In the genomic region with DNA sequence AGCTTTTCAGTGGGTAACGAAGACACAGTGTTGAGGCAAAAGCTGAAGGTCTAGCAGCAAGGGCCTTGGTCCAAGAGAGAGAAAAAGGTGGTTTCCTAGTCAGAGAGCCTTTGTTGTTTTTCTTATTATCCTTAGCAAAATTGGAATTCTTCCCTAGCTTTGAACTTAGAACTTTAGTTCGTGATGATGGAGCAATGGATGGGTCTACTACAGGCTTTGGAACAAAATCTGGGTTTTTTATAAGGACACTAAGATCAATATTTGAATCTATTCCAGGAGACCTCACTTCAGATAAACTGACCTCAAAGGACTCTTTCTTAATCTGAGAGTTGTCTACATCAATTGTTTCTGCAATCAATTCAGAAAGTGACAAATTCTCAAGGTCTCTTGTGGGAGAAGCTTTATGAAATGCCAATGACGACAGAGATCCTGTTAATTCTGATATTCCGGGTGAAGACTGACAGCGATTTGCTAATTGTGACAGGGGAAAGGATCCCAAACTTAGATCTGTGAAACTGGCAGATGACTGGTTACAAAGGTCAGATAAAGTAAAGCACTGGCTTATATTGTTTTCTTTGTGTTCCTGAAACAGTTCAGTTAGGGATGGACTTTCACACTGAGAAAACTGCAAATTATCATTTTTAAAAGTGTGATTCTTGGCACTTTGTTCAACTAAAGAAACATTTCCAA, we compare ENCODE assay signal across 33 cellular contexts. TPM values are rescaled to one million over a fixed set of nuclear protein-coding genes. Genes with fewer than 3 reads are reported as not detected.
A peak's percentile ranks its signal among the peaks of the same experiment; 100 is the strongest.
DNase-seq lines count a peak whose midpoint lies in the region; ATAC-seq, FAIRE-seq and TF ChIP-seq lines count a peak whose summit lies in the region.
"Had no signal": no experiment of that assay in that cellular context is flagged by ENCODE, and none has a peak within 500 bp of the region (broad histone marks: within the 10 kb centered on the region; RNA-seq: fewer than 3 reads in every experiment).

No MANE protein-coding gene starts in this region.

- TF ChIP-seq CTCF in upper lobe of left lung (IDR thresholded peaks at IDR 0.05), result no peak

- H3K36me3 ChIP-seq in naive thymus-derived CD4-positive, alpha-beta T cell (ENCODE audit: control insufficient read depth in 2 of 3, insufficient read depth in 3 of 3, low read length in 3 of 3), result peaks cover 5 to 31% (median 7%) of the 10 kb centered on the region in 3 experiments
- H3K36me3 ChIP-seq in upper lobe of left lung, result peaks cover 0 to 64% (median 23%) of the 10 kb centered on the region in 4 donors
- H3K36me3 ChIP-seq: thoracic aorta had no signal

- H3K4me1 Mint-ChIP-seq in activated T-cell treated with anti-CD3 and anti-CD28 coated beads, Interleukin-2, amount 50 U/mL, for 72 hours (ENCODE audit: low read depth), result peaks cover 43% of the 10 kb centered on the region
- peaks cover 13 to 67% (median 55%) of the 10 kb centered on the region in 7 donors for H3K4me1 Mint-ChIP-seq in naive thymus-derived CD4-positive, alpha-beta T cell
- H3K4me1 Mint-ChIP-seq: nephron had no signal

- H3K36me3 Mint-ChIP-seq in activated T-cell treated with anti-CD3 and anti-CD28 coated beads, Interleukin-2, amount 50 U/mL, for 72 hours (ENCODE audit: insufficient read depth in 2 of 2), result peaks cover 11 to 32% of the 10 kb centered on the region in 2 donors
- peaks cover 7 to 42% (median 30%) of the 10 kb centered on the region in 5 donors for H3K36me3 Mint-ChIP-seq in naive thymus-derived CD4-positive, alpha-beta T cell

- 89 to 96% methylated on average over 5 of the region's 5 CpGs for WGBS in upper lobe of left lung, 2 donors

- no peaks in the 10 kb centered on the region for H3K27me3 ChIP-seq in naive thymus-derived CD4-positive, alpha-beta T cell (ENCODE audit: control insufficient read depth in 2 of 2, insufficient read depth in 2 of 2, low read length in 2 of 2)
- H3K27me3 ChIP-seq in upper lobe of left lung, result no peaks in the 10 kb centered on the region
- H3K27me3 ChIP-seq: esophagus muscularis mucosa, Peyer's patch, uterus had no signal

- H3K27me3 Mint-ChIP-seq in activated T-cell treated with anti-CD3 and anti-CD28 coated beads, Interleukin-2, amount 50 U/mL, for 72 hours (ENCODE audit: low read depth), result no peaks in the 10 kb centered on the region
- no peaks in the 10 kb centered on the region for H3K27me3 Mint-ChIP-seq in naive thymus-derived CD4-positive, alpha-beta T cell
- H3K27me3 Mint-ChIP-seq: activated naive CD8-positive, alpha-beta T cell treated with anti-CD3 and anti-CD28 coated beads, Interleukin-2, amount 10 ng/mL, durations not matched to agents 7 days and 5 days; activated T-helper 17 cell treated with anti-CD3 and anti-CD28 coated beads, Interleukin-2, amount 50 U/mL, for 72 hours; CD8-positive, alpha-beta memory T cell; central memory CD8-positive, alpha-beta T cell; dendritic cell treated with granulocyte-macrophage colony-stimulating factor and Interleukin-4, amounts not matched to agents 40 ng/mL and 50 ng/mL, for 4 days; stimulated activated naive B cell treated with anti-CD40 and anti-IgM and Interleukin-4, amounts not matched to agents 10 μg/mL and 1 μg/mL and 100 μg/mL, for 72 hours had no signal

- peak; percentile 56 for FAIRE-seq in GM12892 (lab: Jason Lieb, UNC)
- FAIRE-seq: A549 had no signal

- CTCF ChIA-PET in naive thymus-derived CD4-positive, alpha-beta T cell (lab: Charles Lee), result no interaction called here

- H3K9me3 Mint-ChIP-seq in activated T-cell treated with anti-CD3 and anti-CD28 coated beads, Interleukin-2, amount 50 U/mL, for 72 hours, result no peaks in the 10 kb centered on the region
- no peaks in the 10 kb centered on the region for H3K9me3 Mint-ChIP-seq in naive thymus-derived CD4-positive, alpha-beta T cell
- H3K9me3 Mint-ChIP-seq: activated naive CD8-positive, alpha-beta T cell treated with anti-CD3 and anti-CD28 coated beads, Interleukin-2, amount 10 ng/mL, durations not matched to agents 7 days and 5 days; activated T-helper 17 cell treated with anti-CD3 and anti-CD28 coated beads, Interleukin-2, amount 50 U/mL, for 72 hours; CD8-positive, alpha-beta memory T cell; central memory CD8-positive, alpha-beta T cell; dendritic cell treated with granulocyte-macrophage colony-stimulating factor and Interleukin-4, amounts not matched to agents 40 ng/mL and 50 ng/mL, for 4 days; nephron; stimulated activated naive B cell treated with anti-CD40 and anti-IgM and Interleukin-4, amounts not matched to agents 10 μg/mL and 1 μg/mL and 100 μg/mL, for 72 hours had no signal

- TF ChIP-seq EP300 in upper lobe of left lung (IDR thresholded peaks at IDR 0.05), result no peak

- H3K4me3 Mint-ChIP-seq in activated T-cell treated with anti-CD3 and anti-CD28 coated beads, Interleukin-2, amount 50 U/mL, for 72 hours, result no peak overlapping the region
- H3K4me3 Mint-ChIP-seq in naive thymus-derived CD4-positive, alpha-beta T cell, result no peak overlapping the region
- H3K4me3 Mint-ChIP-seq: activated naive CD8-positive, alpha-beta T cell treated with anti-CD3 and anti-CD28 coated beads, Interleukin-2, amount 10 ng/mL, durations not matched to agents 7 days and 5 days; activated T-helper 17 cell treated with anti-CD3 and anti-CD28 coated beads, Interleukin-2, amount 50 U/mL, for 72 hours; CD8-positive, alpha-beta memory T cell; central memory CD8-positive, alpha-beta T cell; dendritic cell treated with granulocyte-macrophage colony-stimulating factor and Interleukin-4, amounts not matched to agents 40 ng/mL and 50 ng/mL, for 4 days; nephron; stimulated activated naive B cell treated with anti-CD40 and anti-IgM and Interleukin-4, amounts not matched to agents 10 μg/mL and 1 μg/mL and 100 μg/mL, for 72 hours had no signal

- no peak overlapping the region for H3K4me3 ChIP-seq in naive thymus-derived CD4-positive, alpha-beta T cell (ENCODE audit: low read length)
- H3K4me3 ChIP-seq in upper lobe of left lung, result no peak overlapping the region
- H3K4me3 ChIP-seq: A549, esophagus muscularis mucosa, Peyer's patch, thoracic aorta, uterus had no signal

- intact Hi-C loops in naive thymus-derived CD4-positive, alpha-beta T cell (cut with micrococcal nuclease), result no loop called here

- TF ChIP-seq POLR2A in GM12892 (IDR thresholded peaks at IDR 0.05; ENCODE audit: low read depth, low read length) (no peak), upper lobe of left lung (IDR thresholded peaks at IDR 0.05) (no peak)

- H3K27ac Mint-ChIP-seq in activated T-cell treated with anti-CD3 and anti-CD28 coated beads, Interleukin-2, amount 50 U/mL, for 72 hours, result peak overlapping the region; percentile 67
- H3K27ac Mint-ChIP-seq in naive thymus-derived CD4-positive, alpha-beta T cell, result peak overlapping the region in 8 of 9 donors; percentile 6 to 90 (median 74)
- H3K27ac Mint-ChIP-seq: activated naive CD8-positive, alpha-beta T cell treated with anti-CD3 and anti-CD28 coated beads, Interleukin-2, amount 10 ng/mL, durations not matched to agents 7 days and 5 days; activated T-helper 17 cell treated with anti-CD3 and anti-CD28 coated beads, Interleukin-2, amount 50 U/mL, for 72 hours; dendritic cell treated with granulocyte-macrophage colony-stimulating factor and Interleukin-4, amounts not matched to agents 40 ng/mL and 50 ng/mL, for 4 days; nephron; stimulated activated naive B cell treated with anti-CD40 and anti-IgM and Interleukin-4, amounts not matched to agents 10 μg/mL and 1 μg/mL and 100 μg/mL, for 72 hours had no signal

- DNase-seq in activated T-cell treated with anti-CD3 and anti-CD28 coated beads, Interleukin-2, amount 50 U/mL, for 72 hours, result no peak
- no peak for DNase-seq in activated T-cell treated with anti-CD3 and anti-CD28 coated beads for 4 hours
- DNase-seq in GM12892 (ENCODE audit: insufficient read length), result no peak
- no peak for DNase-seq in naive thymus-derived CD4-positive, alpha-beta T cell
- DNase-seq in GDM1 (lab: John Stamatoyannopoulos, UW), result no peak
- DNase-seq in upper lobe of left lung, result no peak
- DNase-seq: activated naive CD8-positive, alpha-beta T cell treated with anti-CD3 and anti-CD28 coated beads, Interleukin-2, amount 10 ng/mL, durations not matched to agents 7 days and 5 days; CD8-positive, alpha-beta memory T cell; DMS 273 treated with DMSO at 0.1 percent for 48 hours; foreskin fibroblast; GOT3; head of caudate nucleus; IMR-90; islet precursor cell; left ventricle myocardium superior; MV-4-11; NCI-H1436; NCI-H2081; NCI-H345; NCI-H748 treated with DMSO at 0.1 percent for 48 hours; Peyer's patch; SHP77 treated with DMSO at 0.1 percent for 48 hours; stimulated activated naive B cell treated with anti-CD40 and anti-IgM and Interleukin-4, amounts not matched to agents 10 μg/mL and 1 μg/mL and 100 μg/mL, for 72 hours; uterus had no signal

- peak overlapping the region; percentile 30 for H3K27ac ChIP-seq in angular gyrus (ENCODE audit: low read depth, low read length)
- H3K27ac ChIP-seq in naive thymus-derived CD4-positive, alpha-beta T cell (ENCODE audit: low read depth, low read length), result no peak overlapping the region
- no peak overlapping the region for H3K27ac ChIP-seq in upper lobe of left lung
- H3K27ac ChIP-seq: A549, esophagus muscularis mucosa, Peyer's patch, thoracic aorta, uterus had no signal

- H3K4me1 ChIP-seq in naive thymus-derived CD4-positive, alpha-beta T cell (ENCODE audit: control insufficient read depth in 2 of 2, insufficient read depth in 2 of 2, low read length in 2 of 2), result peaks cover 0 to 3% of the 10 kb centered on the region in 2 donors
- no peaks in the 10 kb centered on the region for H3K4me1 ChIP-seq in upper lobe of left lung
- H3K4me1 ChIP-seq: A549, Peyer's patch, uterus had no signal

- no peak for ATAC-seq in activated T-cell treated with anti-CD3 and anti-CD28 coated beads, Interleukin-2, amount 50 U/mL, for 72 hours (replicated peaks in 1 of 2)
- ATAC-seq in naive thymus-derived CD4-positive, alpha-beta T cell, result no peak
- no peak for ATAC-seq in GM18873 (IDR thresholded peaks at IDR 0.05; ENCODE audit: low FRiP score, unreplicated experiment)
- no peak for ATAC-seq in upper lobe of left lung (ENCODE audit: low FRiP score in 2 of 2)
- ATAC-seq: A549; activated T-helper 17 cell treated with anti-CD3 and anti-CD28 coated beads, Interleukin-2, amount 50 U/mL, for 72 hours; left ventricle myocardium superior; stimulated activated naive B cell treated with anti-CD40 and anti-IgM and Interleukin-4, amounts not matched to agents 10 μg/mL and 1 μg/mL and 100 μg/mL, for 72 hours had no signal

- no peaks in the 10 kb centered on the region for H3K9me3 ChIP-seq in naive thymus-derived CD4-positive, alpha-beta T cell (ENCODE audit: control insufficient read depth in 2 of 3, low read length in 3 of 3)
- no peaks in the 10 kb centered on the region for H3K9me3 ChIP-seq in upper lobe of left lung
- H3K9me3 ChIP-seq: A549, esophagus muscularis mucosa, Peyer's patch, thoracic aorta, uterus had no signal

- POLR2A ChIA-PET in naive thymus-derived CD4-positive, alpha-beta T cell (lab: Charles Lee), result interaction anchor here (0.6 to 1.1 kb wide), 7 partner anchors 15 to 142 kb away, joined by 3 to 4 read pairs (median 3); partner anchors contain the start of gene HBS1L

RNA-seq across cellular contexts. Expression of gene HBS1L, which starts 17.7 kb away (rescaled TPM):
- total RNA-seq in activated T-cell treated with anti-CD3 and anti-CD28 coated beads, Interleukin-2, amount 50 U/mL, for 72 hours, result 100 to 1,000 TPM; 175 to 193 TPM
- polyA plus RNA-seq in GM12892 (2012; ENCODE audit: missing spikeins), result 90.0 TPM
- total RNA-seq in naive thymus-derived CD4-positive, alpha-beta T cell, result 100 to 1,000 TPM in 1 of 5 experiments, 10 to 100 TPM in 4; 70.0 to 112 (median 83.1) TPM
- polyA plus RNA-seq in naive thymus-derived CD4-positive, alpha-beta T cell, result 10 to 100 TPM; 61.4 to 70.5 TPM
- total RNA-seq in upper lobe of left lung, result 10 to 100 TPM; 16.8 to 47.0 (median 38.5) TPM
